Comparison of ENCODE assay signal across 20 cellular contexts in genomic region chr14:35482994-35483515, GRCh38. TPM values are rescaled to one million over a fixed set of nuclear protein-coding genes. Genes with fewer than 3 reads are reported as not detected.
DNase-seq lines count a peak whose midpoint lies in the region; ATAC-seq, FAIRE-seq and TF ChIP-seq lines count a peak whose summit lies in the region.
"Had no signal": no experiment of that assay in that cellular context is flagged by ENCODE, and none has a peak within 500 bp of the region (broad histone marks: within the 10 kb centered on the region; RNA-seq: fewer than 3 reads in every experiment).

No MANE protein-coding gene starts in this region.

- TF ChIP-seq CTCF in NB4 (IDR thresholded peaks at IDR 0.05; ENCODE audit: low read depth, low read length) (no peak), K562 (IDR thresholded peaks at IDR 0.05 in 2 of 3, conservative IDR thresholded peaks at IDR 0.05 in 1 of 3; ENCODE audit: insufficient read depth in 2 of 3, low read depth in 1 of 3, low read length in 3 of 3) (no peak), fibroblast of mammary gland (conservative IDR thresholded peaks at IDR 0.05; ENCODE audit: control insufficient read depth, insufficient read depth, low read depth, low read length) (no peak), HFFc6 (IDR thresholded peaks at IDR 0.05) (no peak), natural killer cell (IDR thresholded peaks at IDR 0.05) (no peak), WERI-Rb-1 (IDR thresholded peaks at IDR 0.05; ENCODE audit: low read depth, low read length) (no peak)

- in situ Hi-C loops in K562 (cut with MboI), result no loop called here

- H3K9ac ChIP-seq in K562 (ENCODE audit: insufficient read depth in 1 of 2, low read depth in 2 of 2, low read length in 2 of 2), result no peak overlapping the region

- H3K9me3 Mint-ChIP-seq in HFFc6 (no peaks in the 10 kb centered on the region), natural killer cell (no peaks in the 10 kb centered on the region)
- H3K9me3 Mint-ChIP-seq: CD8-positive, alpha-beta T cell; H9 had no signal

- no peaks in the 10 kb centered on the region for H3K4me1 ChIP-seq in K562 (replicated peaks in 1 of 2; ENCODE audit: control insufficient read depth in 2 of 2, insufficient read depth in 2 of 2, low read length in 2 of 2)
- H3K4me1 ChIP-seq: A549 had no signal

- H3K4me1 Mint-ChIP-seq in HFFc6 (ENCODE audit: low read depth) (0 out of 2 replicates have a peak, but pooled peaks cover 6% of the 10 kb centered on the region), natural killer cell (no peaks in the 10 kb centered on the region)
- H3K4me1 Mint-ChIP-seq: CD14-positive monocyte, H9 had no signal

- CTCF ChIA-PET in K562 (lab: Yijun Ruan, JAX; ENCODE audit: low intra/inter-chr PET ratio), result interaction anchor here (0.6 kb wide), 1 partner anchor 769 kb away, joined by 3 read pairs; the partner anchor contains the start of gene CFL2

- H3K4me3 ChIP-seq in NB4 (ENCODE audit: low read depth, low read length) (no peak overlapping the region), K562 (no peak overlapping the region), fibroblast of mammary gland (ENCODE audit: control insufficient read depth, low read depth, low read length) (no peak overlapping the region), WERI-Rb-1 (ENCODE audit: low read depth, low read length) (no peak overlapping the region)
- H3K4me3 ChIP-seq: A549 had no signal

- POLR2A ChIA-PET in K562 (lab: Yijun Ruan, JAX), result no interaction called here

- H3K4me3 Mint-ChIP-seq in HFFc6 (no peak overlapping the region), natural killer cell (no peak overlapping the region)
- H3K4me3 Mint-ChIP-seq: CD14-positive monocyte; CD8-positive, alpha-beta T cell; H9 had no signal

- FAIRE-seq in K562 (lab: Jason Lieb, UNC), result no peak
- FAIRE-seq: A549, GM12892, HTR-8/SVneo had no signal

- no TSS peak for BruUV-seq in K562 (replicated peaks; lab: Mats Ljungman, UMichigan)

- H3K9me1 ChIP-seq in K562 (ENCODE audit: control insufficient read depth, insufficient read depth, low read length), result no peaks in the 10 kb centered on the region

- H3K27me3 ChIP-seq in K562 (ENCODE audit: control insufficient read depth in 2 of 2, insufficient read depth in 2 of 2, low read length in 2 of 2) (no peaks in the 10 kb centered on the region), WERI-Rb-1 (ENCODE audit: insufficient read depth, low read depth, severe bottlenecking) (no peaks in the 10 kb centered on the region)

- H4K20me1 ChIP-seq in K562 (replicated peaks; ENCODE audit: control insufficient read depth, insufficient read depth, low read length), result no peaks in the 10 kb centered on the region

- DNase-seq in NB4 (ENCODE audit: low read depth), result peak; percentile 2
- no peak for DNase-seq in K562 (ENCODE audit: extremely low read depth in 1 of 4, low spot score in 3 of 4)
- peak; percentile 8 for DNase-seq in fibroblast of mammary gland (ENCODE audit: low read depth)
- DNase-seq in HFFc6, result no peak
- no peak for DNase-seq in natural killer cell
- DNase-seq in WERI-Rb-1, result no peak
- DNase-seq: CD8-positive, alpha-beta T cell; DND-41; GDM1; GOT3; H9; IMR-90 had no signal

- H3K27me3 Mint-ChIP-seq in HFFc6 (ENCODE audit: insufficient read depth) (peaks cover 3% of the 10 kb centered on the region), natural killer cell (ENCODE audit: low read depth in 2 of 2) (peaks cover 4 to 46% of the 10 kb centered on the region in 2 donors)

- H3K4me2 ChIP-seq in K562 (ENCODE audit: insufficient read depth, low read length), result no peak overlapping the region
- H3K4me2 ChIP-seq: A549 had no signal

- H3K36me3 Mint-ChIP-seq in HFFc6 (ENCODE audit: low read depth), result no peaks in the 10 kb centered on the region
- H3K36me3 Mint-ChIP-seq in natural killer cell, result no peaks in the 10 kb centered on the region
- H3K36me3 Mint-ChIP-seq: CD14-positive monocyte; CD8-positive, alpha-beta T cell had no signal

- H3K27ac ChIP-seq in K562 (ENCODE audit: extremely low read depth, low read depth, low read length), result no peak overlapping the region
- no peak overlapping the region for H3K27ac ChIP-seq in WERI-Rb-1
- H3K27ac ChIP-seq: A549 had no signal

- WGBS in K562 (ENCODE audit: insufficient coverage, low coverage, missing lambda C conversion rate), result 0% methylated on average over 1 of the region's 1 CpG

- H3K79me2 ChIP-seq in K562 (ENCODE audit: control insufficient read depth, insufficient read depth, low read length), result no peaks in the 10 kb centered on the region

- TF ChIP-seq POLR2A in NB4 (IDR thresholded peaks at IDR 0.05; ENCODE audit: extremely low read depth, insufficient read length) (no peak), K562 (conservative IDR thresholded peaks at IDR 0.05) (no peak)

- H3K36me3 ChIP-seq in K562 (ENCODE audit: control insufficient read depth, insufficient read depth, low read length) (no peaks in the 10 kb centered on the region), WERI-Rb-1 (no peaks in the 10 kb centered on the region; the same call in 1 of the 2 replicates)

- intact Hi-C loops in K562 (cut with micrococcal nuclease), result no loop called here
- intact Hi-C loops in natural killer cell (cut with micrococcal nuclease), result no loop called here

- no peak for TF ChIP-seq RAD21 in K562 (CRISPR knock-in tag; conservative IDR thresholded peaks at IDR 0.05 in 1 of 2, IDR thresholded peaks at IDR 0.05 in 1 of 2)

- no peak for TF ChIP-seq EP300 in K562 (IDR thresholded peaks at IDR 0.05; ENCODE audit: low read length)

- no peak overlapping the region for H2AFZ ChIP-seq in K562 (ENCODE audit: low read depth, low read length)

- ATAC-seq in K562 (no peak), GM21515 (IDR thresholded peaks at IDR 0.05; ENCODE audit: unreplicated experiment) (no peak), natural killer cell (no peak)
- ATAC-seq: A549; CD8-positive, alpha-beta T cell had no signal

- H3K27ac Mint-ChIP-seq in HFFc6, result no peak overlapping the region
- H3K27ac Mint-ChIP-seq in natural killer cell, result no peak overlapping the region
- H3K27ac Mint-ChIP-seq: CD14-positive monocyte; CD8-positive, alpha-beta T cell had no signal

- H3K9me3 ChIP-seq in K562 (replicated peaks; ENCODE audit: control insufficient read depth, insufficient read depth, low read depth, low read length) (no peaks in the 10 kb centered on the region), WERI-Rb-1 (ENCODE audit: severe bottlenecking) (no peaks in the 10 kb centered on the region)
- H3K9me3 ChIP-seq: A549, Caco-2 had no signal

TF ChIP-seq in K562, 482 proteins besides CTCF, POLR2A, EP300 and RAD21:
- TF ChIP-seq SOX6 (IDR thresholded peaks at IDR 0.05) (0 out of 2 replicates have a peak, but pooled peaks have one; percentile 17), CBFA2T3 (IDR thresholded peaks at IDR 0.05) (0 out of 2 replicates have a peak, but pooled peaks have one; percentile 15), ZFP1 (CRISPR knock-in tag; IDR thresholded peaks at IDR 0.05) (no peak)

RNA-seq across cellular contexts. Expression of gene INSM2, which starts 50.9 kb away (rescaled TPM):
- total RNA-seq in K562 (2011; cell fraction: chromatin; rRNA removed; ENCODE audit: low replicate concordance), result not detected in 2 replicates
- total RNA-seq in K562 (2011; cell fraction: nucleolus; rRNA removed), result not detected in 2 replicates
- not detected in 2 replicates for total RNA-seq in K562 (2011; cell fraction: nucleoplasm; rRNA removed)
- total RNA-seq in K562 (2014; rRNA removed) (not detected in 2 replicates), K562 (2014; rRNA removed; fragmentation: Illumina TruSeq; extraction: Trizol) (not detected in 2 replicates), K562 (2015; rRNA removed; fragmentation: Illumina TruSeq; extraction: Trizol) (not detected in 2 replicates), K562 (2021) (not detected in 2 replicates), natural killer cell (not detected)
- polyA plus RNA-seq in K562 (2011; rRNA removed) (not detected in 2 replicates), K562 (2014; fragmentation: Illumina TruSeq; extraction: Trizol) (not detected in 2 replicates), K562 (2014; fragmentation: Nextera tagmentation; extraction: Ambion mirVana) (not detected), K562 (2014; rRNA removed) (not detected in 2 replicates)
- not detected in 2 replicates for polyA plus RNA-seq in K562 (2011; cell fraction: cytosol; rRNA removed)
- not detected in 2 replicates for polyA plus RNA-seq in K562 (2011; cell fraction: nucleus; rRNA removed)
- not detected in 2 replicates for polyA plus RNA-seq in K562 (2012)
- polyA minus RNA-seq in K562 (2011; rRNA and poly(A)+ RNA removed), result not detected in 2 replicates
- polyA minus RNA-seq in K562 (2011; cell fraction: cytosol; rRNA and poly(A)+ RNA removed), result not detected in 2 replicates
- polyA minus RNA-seq in K562 (2011; cell fraction: nucleus; rRNA and poly(A)+ RNA removed), result not detected in 2 replicates
- total RNA-seq in HFFc6 (2021; fragmentation: NEBNext Ultra II Directional; extraction: Animal tissue kit (Norgen Biotek cat#: 25700)), result not detected
- total RNA-seq: Caco-2; CD8-positive, alpha-beta T cell; H9; IMR-90 had no signal
- polyA plus RNA-seq: A549, AG04450, BJ, CD14-positive monocyte, IMR-90 had no signal

Comparison
In these comparisons a context has a peak if more than half of its experiments do, and no peak if none do; other contexts are left out.
1. DNase-seq: peak in NB4 (single experiment) and fibroblast of mammary gland (single experiment); none in K562 (0 of 4), HFFc6 (single experiment), natural killer cell (single experiment) and WERI-Rb-1 (single experiment).